ENCODE assay signal across 20 cellular contexts in genomic region chr19:20151617-20152145, GRCh38.
"Had no signal": no experiment of that assay in that cellular context is flagged by ENCODE, and none has a peak within 500 bp of the region (broad histone marks: within the 10 kb centered on the region; RNA-seq: fewer than 3 reads in every experiment).

No MANE protein-coding gene starts in this region.

- H3K4me1 Mint-ChIP-seq: central memory CD8-positive, alpha-beta T cell had no signal

- H3K27me3 ChIP-seq: ascending aorta, esophagus muscularis mucosa, gastroesophageal sphincter, heart right ventricle had no signal

- H3K27ac Mint-ChIP-seq: activated CD8-positive, alpha-beta T cell treated with anti-CD3 and anti-CD28 coated beads for 36 hours; naive thymus-derived CD8-positive, alpha-beta T cell; stimulated activated naive CD8-positive, alpha-beta T cell treated with anti-CD3 and anti-CD28 coated beads, Interleukin-15, Interleukin-2, amounts not matched to agents 100 ng/mL and 50 ng/mL, for 24 hours; type B pancreatic cell had no signal

- DNase-seq: activated CD4-positive, alpha-beta T cell treated with anti-CD3 and anti-CD28 coated beads for 48 hours; activated CD4-positive, CD25-positive, alpha-beta regulatory T cell; activated CD8-positive, alpha-beta T cell treated with anti-CD3 and anti-CD28 coated beads for 36 hours; activated effector memory CD4-positive, alpha-beta T cell treated with Interleukin-2 at 50 U/mL for 16 hours; activated naive CD4-positive, alpha-beta T cell treated with anti-CD3 and anti-CD28 coated beads, Interleukin-2, amount 50 U/mL, for 16 hours; activated T-cell treated with anti-CD3 and anti-CD28 coated beads, Interleukin-2, amount 50 U/mL, for 4 hours; effector CD4-positive, alpha-beta T cell; heart right ventricle; mesenchymal stem cell; naive thymus-derived CD8-positive, alpha-beta T cell; nucleus accumbens; T-helper 1 cell; T-helper 9 cell had no signal

- H3K27me3 Mint-ChIP-seq: activated CD8-positive, alpha-beta T cell treated with anti-CD3 and anti-CD28 coated beads for 36 hours; central memory CD8-positive, alpha-beta T cell; naive thymus-derived CD8-positive, alpha-beta T cell; stimulated activated naive CD8-positive, alpha-beta T cell treated with anti-CD3 and anti-CD28 coated beads, Interleukin-15, Interleukin-2, amounts not matched to agents 100 ng/mL and 50 ng/mL, for 24 hours; type B pancreatic cell had no signal

- H3K36me3 ChIP-seq: ascending aorta, esophagus muscularis mucosa, gastroesophageal sphincter, heart right ventricle had no signal

- H3K4me3 ChIP-seq: ascending aorta, coronary artery, esophagus muscularis mucosa, gastroesophageal sphincter, heart right ventricle had no signal

- H3K4me3 Mint-ChIP-seq: activated CD8-positive, alpha-beta T cell treated with anti-CD3 and anti-CD28 coated beads for 36 hours; activated T-cell treated with anti-CD3 and anti-CD28 coated beads, Interleukin-2, amount 50 U/mL, for 4 hours; central memory CD8-positive, alpha-beta T cell; stimulated activated naive CD8-positive, alpha-beta T cell treated with anti-CD3 and anti-CD28 coated beads, Interleukin-15, Interleukin-2, amounts not matched to agents 100 ng/mL and 50 ng/mL, for 24 hours; type B pancreatic cell had no signal

- H3K4me1 ChIP-seq: ascending aorta, esophagus muscularis mucosa, gastroesophageal sphincter, heart right ventricle had no signal

- ATAC-seq: activated CD8-positive, alpha-beta T cell treated with anti-CD3 and anti-CD28 coated beads for 36 hours; activated T-cell treated with anti-CD3 and anti-CD28 coated beads, Interleukin-2, amount 50 U/mL, for 4 hours; gastroesophageal sphincter; naive thymus-derived CD8-positive, alpha-beta T cell had no signal

- H3K36me3 Mint-ChIP-seq: type B pancreatic cell had no signal

- H3K9me3 ChIP-seq: ascending aorta, esophagus muscularis mucosa, gastroesophageal sphincter had no signal

- H3K9me3 Mint-ChIP-seq: activated CD8-positive, alpha-beta T cell treated with anti-CD3 and anti-CD28 coated beads for 36 hours; activated T-cell treated with anti-CD3 and anti-CD28 coated beads, Interleukin-2, amount 50 U/mL, for 4 hours; central memory CD8-positive, alpha-beta T cell; type B pancreatic cell had no signal

- H3K27ac ChIP-seq: ascending aorta, coronary artery, esophagus muscularis mucosa, gastroesophageal sphincter, heart right ventricle had no signal
